In the genomic region with DNA sequence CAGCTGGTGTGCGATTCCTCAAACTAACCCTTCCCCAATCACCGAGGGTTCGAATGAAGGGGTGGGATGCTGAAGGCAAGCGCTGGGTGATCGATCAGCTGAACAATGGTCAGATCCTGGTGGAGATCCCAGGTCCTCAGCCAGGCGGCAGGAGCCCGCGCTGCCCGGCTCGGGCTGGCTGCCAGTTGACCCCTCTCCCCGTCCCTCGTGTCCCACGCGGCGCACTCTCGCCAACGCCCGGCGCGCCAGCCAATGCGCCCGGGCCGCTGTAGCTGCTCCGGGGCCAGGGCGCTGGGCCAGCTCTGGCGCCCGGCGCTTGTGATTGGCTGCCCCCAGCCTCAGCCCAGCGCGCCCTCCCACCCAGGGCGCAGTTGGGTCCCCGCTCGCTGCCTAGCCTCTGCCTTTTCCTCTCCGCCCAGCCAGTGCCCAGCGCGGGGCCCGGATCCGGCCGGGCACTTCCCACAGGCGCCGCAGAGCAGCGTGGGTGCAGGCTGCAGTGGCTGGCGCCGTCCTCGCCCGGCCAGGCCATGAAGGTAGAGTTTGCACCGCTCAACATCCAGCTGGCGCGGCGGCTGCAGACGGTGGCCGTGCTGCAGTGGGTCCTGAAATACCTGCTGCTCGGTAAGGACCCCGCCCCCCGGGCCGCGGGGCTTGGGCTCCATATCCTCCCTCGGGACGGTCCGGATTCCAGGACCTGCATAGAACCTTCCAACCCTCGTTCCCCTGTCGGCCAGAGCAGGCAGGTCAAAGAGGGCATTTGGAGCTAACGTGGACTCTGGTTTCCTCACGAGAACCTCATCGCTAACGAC, we compare ENCODE assay signal across 1 cellular context.
TF ChIP-seq lines count a peak whose summit lies in the region.

A gene with protein sequence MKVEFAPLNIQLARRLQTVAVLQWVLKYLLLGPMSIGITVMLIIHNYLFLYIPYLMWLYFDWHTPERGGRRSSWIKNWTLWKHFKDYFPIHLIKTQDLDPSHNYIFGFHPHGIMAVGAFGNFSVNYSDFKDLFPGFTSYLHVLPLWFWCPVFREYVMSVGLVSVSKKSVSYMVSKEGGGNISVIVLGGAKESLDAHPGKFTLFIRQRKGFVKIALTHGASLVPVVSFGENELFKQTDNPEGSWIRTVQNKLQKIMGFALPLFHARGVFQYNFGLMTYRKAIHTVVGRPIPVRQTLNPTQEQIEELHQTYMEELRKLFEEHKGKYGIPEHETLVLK (plus strand): TSS at position 400 of the 809 bp plus-strand sequence. CDS start 128 bp downstream, at position 528.

TF ChIP-seq in endothelial cell of umbilical vein, 7 proteins besides CTCF, POLR2A, EP300 and RAD21 (continued from another document):
- TF ChIP-seq, protein P1, sequence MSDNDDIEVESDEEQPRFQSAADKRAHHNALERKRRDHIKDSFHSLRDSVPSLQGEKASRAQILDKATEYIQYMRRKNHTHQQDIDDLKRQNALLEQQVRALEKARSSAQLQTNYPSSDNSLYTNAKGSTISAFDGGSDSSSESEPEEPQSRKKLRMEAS (IDR thresholded peaks at IDR 0.05; ENCODE audit: insufficient read depth, insufficient read length) = no peak
